1 cellular context compared by ENCODE assay signal in genomic region chr12:131948713-131949430, GRCh38.
TF ChIP-seq lines count a peak whose summit lies in the region.

No MANE protein-coding gene starts in this region.

TF ChIP-seq in HEK293, 187 proteins besides CTCF, POLR2A, EP300 and RAD21:
- peak; percentile 38 for TF ChIP-seq WT1 (tag by site-specific recombination; IDR thresholded peaks at IDR 0.05)
- peak; percentile 79 for TF ChIP-seq ZBTB17 (tag by site-specific recombination; IDR thresholded peaks at IDR 0.05)
- peak; percentile 77; the same call in 1 of the 2 replicates for TF ChIP-seq ZNF341 (tag by site-specific recombination; IDR thresholded peaks at IDR 0.05; ENCODE audit: low read depth)
- TF ChIP-seq ZNF121 (tag by site-specific recombination; IDR thresholded peaks at IDR 0.05): peak; percentile 58; the same call in 1 of the 2 replicates
- TF ChIP-seq PRDM6 (tag by site-specific recombination; IDR thresholded peaks at IDR 0.05): peak; percentile 70
- TF ChIP-seq OSR2 (tag by site-specific recombination; IDR thresholded peaks at IDR 0.05): peak; percentile 40
- peak; percentile 88 for TF ChIP-seq SP7 (tag by site-specific recombination; IDR thresholded peaks at IDR 0.05)
- peak; percentile 35; the same call in 1 of the 2 replicates for TF ChIP-seq KLF17 (tag by site-specific recombination; IDR thresholded peaks at IDR 0.05)
